Comparison of ENCODE assay signal across 11 cellular contexts in genomic region chr3:128493221-128494151, GRCh38. TPM values are rescaled to one million over a fixed set of nuclear protein-coding genes. Genes with fewer than 3 reads are reported as not detected.
DNase-seq lines count a peak whose midpoint lies in the region; ATAC-seq and TF ChIP-seq lines count a peak whose summit lies in the region.
"Had no signal": no experiment of that assay in that cellular context is flagged by ENCODE, and none has a peak within 500 bp of the region (broad histone marks: within the 10 kb centered on the region; RNA-seq: fewer than 3 reads in every experiment).

No MANE protein-coding gene starts in this region.

- H3K9me3 Mint-ChIP-seq in activated naive CD4-positive, alpha-beta T cell treated with anti-CD3 and anti-CD28 coated beads, Interleukin-2, amount 50 U/mL, for 24 hours = no peaks in the 10 kb centered on the region
- no peaks in the 10 kb centered on the region for H3K9me3 Mint-ChIP-seq in activated naive CD4-positive, alpha-beta T cell treated with anti-CD3 and anti-CD28 coated beads for 36 hours
- no peaks in the 10 kb centered on the region for H3K9me3 Mint-ChIP-seq in activated naive CD8-positive, alpha-beta T cell treated with anti-CD3 and anti-CD28 coated beads, Interleukin-2, amount 50 U/mL, for 24 hours
- H3K9me3 Mint-ChIP-seq in naive B cell (peaks cover 0 to 3% (median 0%) of the 10 kb centered on the region in 7 donors), type B pancreatic cell (no peaks in the 10 kb centered on the region)

- H3K36me3 Mint-ChIP-seq in activated naive CD4-positive, alpha-beta T cell treated with anti-CD3 and anti-CD28 coated beads, Interleukin-2, amount 50 U/mL, for 24 hours = no peaks in the 10 kb centered on the region
- no peaks in the 10 kb centered on the region for H3K36me3 Mint-ChIP-seq in activated naive CD4-positive, alpha-beta T cell treated with anti-CD3 and anti-CD28 coated beads for 36 hours (ENCODE audit: low read depth)
- H3K36me3 Mint-ChIP-seq in activated naive CD8-positive, alpha-beta T cell treated with anti-CD3 and anti-CD28 coated beads, Interleukin-2, amount 50 U/mL, for 24 hours (ENCODE audit: low read depth) = no peaks in the 10 kb centered on the region
- H3K36me3 Mint-ChIP-seq in naive B cell = peaks cover 4 to 8% of the 10 kb centered on the region in 2 donors
- peaks cover 15% of the 10 kb centered on the region for H3K36me3 Mint-ChIP-seq in type B pancreatic cell

- H3K4me3 Mint-ChIP-seq in activated naive CD4-positive, alpha-beta T cell treated with anti-CD3 and anti-CD28 coated beads, Interleukin-2, amount 50 U/mL, for 24 hours = peak overlapping the region; percentile 55
- no peak overlapping the region for H3K4me3 Mint-ChIP-seq in activated naive CD4-positive, alpha-beta T cell treated with anti-CD3 and anti-CD28 coated beads for 36 hours
- H3K4me3 Mint-ChIP-seq in activated naive CD8-positive, alpha-beta T cell treated with anti-CD3 and anti-CD28 coated beads, Interleukin-2, amount 50 U/mL, for 24 hours = peak overlapping the region; percentile 23
- H3K4me3 Mint-ChIP-seq in naive B cell = peak overlapping the region in 5 of 8 donors; percentile 29 to 72 (median 49)
- peak overlapping the region; percentile 66 for H3K4me3 Mint-ChIP-seq in type B pancreatic cell

- TF ChIP-seq CTCF in type B pancreatic cell (conservative IDR thresholded peaks at IDR 0.05) = no peak

- ATAC-seq in activated naive CD8-positive, alpha-beta T cell treated with anti-CD3 and anti-CD28 coated beads, Interleukin-2, amount 50 U/mL, for 24 hours = no peak
- no peak for ATAC-seq in naive B cell (ENCODE audit: low read depth in 2 of 2)
- ATAC-seq: left lung had no signal

- H3K4me1 Mint-ChIP-seq in activated naive CD4-positive, alpha-beta T cell treated with anti-CD3 and anti-CD28 coated beads, Interleukin-2, amount 50 U/mL, for 24 hours = peaks cover 19% of the 10 kb centered on the region
- H3K4me1 Mint-ChIP-seq in activated naive CD4-positive, alpha-beta T cell treated with anti-CD3 and anti-CD28 coated beads for 36 hours (ENCODE audit: low read depth) = peaks cover 23% of the 10 kb centered on the region
- peaks cover 21% of the 10 kb centered on the region for H3K4me1 Mint-ChIP-seq in activated naive CD8-positive, alpha-beta T cell treated with anti-CD3 and anti-CD28 coated beads, Interleukin-2, amount 50 U/mL, for 24 hours
- H3K4me1 Mint-ChIP-seq in naive B cell = peaks cover 22 to 36% (median 26%) of the 10 kb centered on the region in 3 donors
- peaks cover 15% of the 10 kb centered on the region for H3K4me1 Mint-ChIP-seq in type B pancreatic cell (ENCODE audit: unreplicated experiment)

- H3K27ac Mint-ChIP-seq in activated naive CD4-positive, alpha-beta T cell treated with anti-CD3 and anti-CD28 coated beads, Interleukin-2, amount 50 U/mL, for 24 hours = no peak overlapping the region
- H3K27ac Mint-ChIP-seq in activated naive CD4-positive, alpha-beta T cell treated with anti-CD3 and anti-CD28 coated beads for 36 hours = no peak overlapping the region
- no peak overlapping the region for H3K27ac Mint-ChIP-seq in activated naive CD8-positive, alpha-beta T cell treated with anti-CD3 and anti-CD28 coated beads, Interleukin-2, amount 50 U/mL, for 24 hours
- no peak overlapping the region for H3K27ac Mint-ChIP-seq in naive B cell
- H3K27ac Mint-ChIP-seq in type B pancreatic cell = no peak overlapping the region

- DNase-seq in activated naive CD4-positive, alpha-beta T cell treated with anti-CD3 and anti-CD28 coated beads for 36 hours = no peak
- no peak for DNase-seq in activated naive CD8-positive, alpha-beta T cell treated with anti-CD3 and anti-CD28 coated beads, Interleukin-2, amount 50 U/mL, for 24 hours
- DNase-seq in naive B cell = no peak
- DNase-seq in type B pancreatic cell (ENCODE audit: extremely low spot score, unreplicated experiment) = peak; percentile 67
- no peak for DNase-seq in superior temporal gyrus (ENCODE audit: extremely low spot score)
- no peak for DNase-seq in kidney tubule cell (ENCODE audit: low spot score)
- DNase-seq in stimulated activated CD4-positive, alpha-beta T cell treated with anti-CD3 and anti-CD28 coated beads, Interleukin-4, amount 100 ng/mL, for 1 hour = no peak
- DNase-seq: C1 segment of cervical spinal cord had no signal

- CTCF ChIA-PET in activated naive CD4-positive, alpha-beta T cell treated with anti-CD3 and anti-CD28 coated beads for 36 hours (lab: Charles Lee) = interaction anchor here (0.8 to 0.9 kb wide), 2 partner anchors 67 to 115 kb away, joined by 3 read pairs; no protein-coding TSS in a partner anchor

- intact Hi-C loops in activated naive CD4-positive, alpha-beta T cell treated with anti-CD3 and anti-CD28 coated beads for 36 hours (cut with micrococcal nuclease) = loop anchor here (5.0 to 10.0 kb wide), 3 partner anchors 79 to 396 kb away; partner anchors contain the start of gene EEFSEC

- peaks cover 43% of the 10 kb centered on the region for H3K27me3 Mint-ChIP-seq in activated naive CD4-positive, alpha-beta T cell treated with anti-CD3 and anti-CD28 coated beads, Interleukin-2, amount 50 U/mL, for 24 hours
- peaks cover 64% of the 10 kb centered on the region for H3K27me3 Mint-ChIP-seq in activated naive CD4-positive, alpha-beta T cell treated with anti-CD3 and anti-CD28 coated beads for 36 hours (ENCODE audit: low read depth)
- H3K27me3 Mint-ChIP-seq in activated naive CD8-positive, alpha-beta T cell treated with anti-CD3 and anti-CD28 coated beads, Interleukin-2, amount 50 U/mL, for 24 hours = peaks cover 64% of the 10 kb centered on the region
- peaks cover 46 to 81% (median 76%) of the 10 kb centered on the region in 3 donors for H3K27me3 Mint-ChIP-seq in naive B cell
- H3K27me3 Mint-ChIP-seq in type B pancreatic cell = peaks cover 83% of the 10 kb centered on the region

RNA-seq across cellular contexts. Expression of gene GATA2, which starts 0.5 kb away (rescaled TPM):
- total RNA-seq in activated naive CD4-positive, alpha-beta T cell treated with anti-CD3 and anti-CD28 coated beads for 36 hours = under 1 TPM in 1 of 2 experiments, not detected in 1; 0.35 TPM
- under 1 TPM in 3 of 6 donors, not detected in 3; 0.21 to 0.49 (median 0.28) TPM for polyA plus RNA-seq in naive B cell (ENCODE audit: low read depth in 6 of 6)
- 14.1 and 23.9 TPM in 2 replicates for total RNA-seq in type B pancreatic cell (ENCODE audit: low replicate concordance)

RNA-seq across cellular contexts. Expression of gene DNAJB8, which starts 26.8 kb away (rescaled TPM):
- total RNA-seq in activated naive CD4-positive, alpha-beta T cell treated with anti-CD3 and anti-CD28 coated beads for 36 hours = not detected
- not detected for polyA plus RNA-seq in naive B cell (ENCODE audit: low read depth in 6 of 6)
- not detected in 2 replicates for total RNA-seq in type B pancreatic cell (ENCODE audit: low replicate concordance)
- total RNA-seq: left lung, SK-MEL-5 had no signal

Comparison
In these comparisons a context has a peak if more than half of its experiments do, and no peak if none do; other contexts are left out.
1. RNA of gene GATA2, which starts 0.5 kb away (total RNA-seq): 14.1 to 23.9 TPM in type B pancreatic cell; 0.35 TPM in activated naive CD4-positive, alpha-beta T cell treated with anti-CD3 and anti-CD28 coated beads for 36 hours; every median in the first group is over 10 times any median in the second.